In the genomic region with DNA sequence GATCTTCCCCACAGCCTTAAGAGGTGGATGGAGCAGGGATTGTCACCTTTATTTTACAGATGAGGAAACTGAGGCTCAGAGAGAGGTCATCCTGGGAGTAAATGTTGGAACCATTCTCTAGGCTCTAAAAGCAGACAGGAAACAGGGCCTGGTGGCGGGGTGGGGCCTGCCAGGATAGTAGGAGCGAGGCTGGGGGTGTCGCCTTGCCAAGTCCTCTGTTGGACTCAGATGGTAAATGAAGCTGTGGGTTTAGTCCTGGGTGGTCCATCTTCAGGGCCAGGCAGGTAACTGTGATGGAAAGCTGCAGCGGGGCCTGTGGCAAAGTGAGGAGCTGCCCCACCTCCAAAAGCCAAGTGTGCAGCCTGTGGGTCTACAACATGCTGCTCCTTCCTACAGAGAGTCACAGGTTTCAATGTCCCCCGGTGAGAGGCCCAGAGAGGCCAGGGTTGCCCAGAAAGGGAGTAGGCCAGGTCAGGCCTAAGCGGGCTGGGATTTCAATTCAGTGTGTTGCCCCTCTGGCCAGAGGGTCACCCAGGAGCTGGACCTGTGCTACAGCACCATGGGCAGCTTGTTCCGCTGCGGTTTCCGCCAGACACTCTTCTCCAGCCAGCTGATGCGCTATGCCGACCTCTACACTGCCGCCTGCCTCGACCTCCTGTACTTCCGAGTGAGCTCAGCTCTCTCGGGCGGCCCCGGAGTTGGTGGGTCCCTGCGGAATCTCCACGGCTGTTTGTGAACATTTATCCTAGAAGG, we compare ENCODE assay signal across 15 cellular contexts. TPM values are rescaled to one million over a fixed set of nuclear protein-coding genes. Genes with fewer than 3 reads are reported as not detected.
A peak's percentile ranks its signal among the peaks of the same experiment; 100 is the strongest.
DNase-seq lines count a peak whose midpoint lies in the region; ATAC-seq and TF ChIP-seq lines count a peak whose summit lies in the region.
"Had no signal": no experiment of that assay in that cellular context is flagged by ENCODE, and none has a peak within 500 bp of the region (broad histone marks: within the 10 kb centered on the region; RNA-seq: fewer than 3 reads in every experiment).

No MANE protein-coding gene starts in this region.

- POLR2A ChIA-PET in activated CD8-positive, alpha-beta T cell treated with anti-CD3 and anti-CD28 coated beads, Interleukin-2, amount 10 ng/mL, durations not matched to agents 7 days and 5 days (lab: Charles Lee) = interaction anchor here (0.8 kb wide), 1 partner anchor 142 kb away, joined by 3 read pairs; no protein-coding TSS in a partner anchor
- POLR2A ChIA-PET in activated CD8-positive, alpha-beta T cell treated with anti-CD3 and anti-CD28 coated beads for 36 hours (lab: Charles Lee) = interaction anchor here (1.1 kb wide), 2 partner anchors 96 to 101 kb away, joined by 3 to 5 read pairs; no protein-coding TSS in a partner anchor

- no peaks in the 10 kb centered on the region for H4K20me1 ChIP-seq in H9 (ENCODE audit: control insufficient read depth, insufficient read depth, insufficient read length)

- no peak overlapping the region for H2BK20ac ChIP-seq in H9 (ENCODE audit: low read depth, low read length, poor library complexity, severe bottlenecking)

- no peak overlapping the region for H2BK15ac ChIP-seq in H9 (ENCODE audit: low read depth, low read length)

- H2BK12ac ChIP-seq in H9 (ENCODE audit: insufficient read length, low read depth, low read length) = no peak overlapping the region

- no peak overlapping the region for H3K4ac ChIP-seq in H9 (ENCODE audit: low read depth, low read length)

- H4K8ac ChIP-seq in H9 (replicated peaks; ENCODE audit: insufficient read length, low read depth, low read length) = no peak overlapping the region

- no peaks in the 10 kb centered on the region for H3K36me3 Mint-ChIP-seq in activated CD8-positive, alpha-beta T cell treated with anti-CD3 and anti-CD28 coated beads, Interleukin-2, amount 10 ng/mL, durations not matched to agents 7 days and 5 days (ENCODE audit: low read depth)
- no peaks in the 10 kb centered on the region for H3K36me3 Mint-ChIP-seq in activated CD8-positive, alpha-beta T cell treated with anti-CD3 and anti-CD28 coated beads for 36 hours (ENCODE audit: low read depth)
- no peaks in the 10 kb centered on the region; a peak in 1 of 7 replicates for H3K36me3 Mint-ChIP-seq in H9 (ENCODE audit: insufficient read depth in 1 of 3, low read depth in 3 of 3)
- H3K36me3 Mint-ChIP-seq in activated T-cell treated with anti-CD3 and anti-CD28 coated beads, Interleukin-2, amount 50 U/mL, for 24 hours (ENCODE audit: low read depth) = no peaks in the 10 kb centered on the region

- intact Hi-C loops in activated CD8-positive, alpha-beta T cell treated with anti-CD3 and anti-CD28 coated beads for 36 hours (cut with micrococcal nuclease) = no loop called here

- no peak overlapping the region for H3T11ph ChIP-seq in H9 (ENCODE audit: low read length)

- no peak overlapping the region for H2BK120ac ChIP-seq in H9 (ENCODE audit: low read depth, low read length, poor library complexity, severe bottlenecking)

- no peak overlapping the region for H3K56ac ChIP-seq in H9 (ENCODE audit: insufficient read length, low read depth, low read length)

- H4K5ac ChIP-seq in H9 (ENCODE audit: insufficient read length, low read depth, low read length) = no peak overlapping the region

- H3K27ac ChIP-seq in H9 (ENCODE audit: insufficient read length, low read depth, low read length) = no peak overlapping the region
- peak overlapping the region; percentile 25; the same call in 1 of the 2 replicates for H3K27ac ChIP-seq in VCaP
- H3K27ac ChIP-seq: C4-2B, HL-60, KMS-11, Peyer's patch had no signal

- no peak overlapping the region for H3K14ac ChIP-seq in H9 (ENCODE audit: insufficient read depth, low read length)

- H3K18ac ChIP-seq in H9 (ENCODE audit: insufficient read length, low read depth, low read length) = no peak overlapping the region

- no peak overlapping the region for H2AFZ ChIP-seq in H9 (ENCODE audit: low read length)

- H3K4me1 Mint-ChIP-seq in activated CD8-positive, alpha-beta T cell treated with anti-CD3 and anti-CD28 coated beads, Interleukin-2, amount 10 ng/mL, durations not matched to agents 7 days and 5 days (ENCODE audit: low read depth) = peaks cover 12% of the 10 kb centered on the region
- peaks cover 3% of the 10 kb centered on the region for H3K4me1 Mint-ChIP-seq in activated CD8-positive, alpha-beta T cell treated with anti-CD3 and anti-CD28 coated beads for 36 hours (ENCODE audit: low read depth)
- H3K4me1 Mint-ChIP-seq in H9 = peaks cover 6 to 10% of the 10 kb centered on the region in 2 experiments; a peak in 2 of 4 replicates
- H3K4me1 Mint-ChIP-seq in activated T-cell treated with anti-CD3 and anti-CD28 coated beads, Interleukin-2, amount 50 U/mL, for 24 hours (ENCODE audit: low read depth) = peaks cover 5% of the 10 kb centered on the region

- no peak overlapping the region for H3K27ac Mint-ChIP-seq in activated CD8-positive, alpha-beta T cell treated with anti-CD3 and anti-CD28 coated beads, Interleukin-2, amount 10 ng/mL, durations not matched to agents 7 days and 5 days
- no peak overlapping the region for H3K27ac Mint-ChIP-seq in activated CD8-positive, alpha-beta T cell treated with anti-CD3 and anti-CD28 coated beads for 36 hours
- no peak overlapping the region for H3K27ac Mint-ChIP-seq in H9
- no peak overlapping the region for H3K27ac Mint-ChIP-seq in activated T-cell treated with anti-CD3 and anti-CD28 coated beads, Interleukin-2, amount 50 U/mL, for 24 hours

- DNase-seq in activated CD8-positive, alpha-beta T cell treated with anti-CD3 and anti-CD28 coated beads, Interleukin-2, amount 10 ng/mL, durations not matched to agents 7 days and 5 days = peak; percentile 18
- DNase-seq in activated CD8-positive, alpha-beta T cell treated with anti-CD3 and anti-CD28 coated beads for 36 hours = no peak
- DNase-seq in H9 = no peak
- DNase-seq in mesenteric fat pad (ENCODE audit: low spot score) = peak; percentile 87
- DNase-seq in activated T-cell treated with anti-CD3 and anti-CD28 coated beads, Interleukin-2, amount 50 U/mL, for 24 hours = no peak

- H3K4me3 Mint-ChIP-seq in activated CD8-positive, alpha-beta T cell treated with anti-CD3 and anti-CD28 coated beads, Interleukin-2, amount 10 ng/mL, durations not matched to agents 7 days and 5 days = no peak overlapping the region
- no peak overlapping the region for H3K4me3 Mint-ChIP-seq in activated CD8-positive, alpha-beta T cell treated with anti-CD3 and anti-CD28 coated beads for 36 hours
- no peak overlapping the region for H3K4me3 Mint-ChIP-seq in H9
- H3K4me3 Mint-ChIP-seq in activated T-cell treated with anti-CD3 and anti-CD28 coated beads, Interleukin-2, amount 50 U/mL, for 24 hours = no peak overlapping the region

- no peak overlapping the region for H3K23ac ChIP-seq in H9 (ENCODE audit: insufficient read length, low read depth, low read length)

- peaks cover 13% of the 10 kb centered on the region for H3K27me3 Mint-ChIP-seq in activated CD8-positive, alpha-beta T cell treated with anti-CD3 and anti-CD28 coated beads, Interleukin-2, amount 10 ng/mL, durations not matched to agents 7 days and 5 days (ENCODE audit: low read depth)
- H3K27me3 Mint-ChIP-seq in activated CD8-positive, alpha-beta T cell treated with anti-CD3 and anti-CD28 coated beads for 36 hours = no peaks in the 10 kb centered on the region
- H3K27me3 Mint-ChIP-seq in H9 (ENCODE audit: low read depth) = no peaks in the 10 kb centered on the region
- peaks cover 13% of the 10 kb centered on the region for H3K27me3 Mint-ChIP-seq in activated T-cell treated with anti-CD3 and anti-CD28 coated beads, Interleukin-2, amount 50 U/mL, for 24 hours

- TF ChIP-seq CTCF in activated CD8-positive, alpha-beta T cell treated with anti-CD3 and anti-CD28 coated beads for 36 hours (IDR thresholded peaks at IDR 0.05) = no peak
- no peak for TF ChIP-seq CTCF in H9 (conservative IDR thresholded peaks at IDR 0.05)
- no peak for TF ChIP-seq CTCF in VCaP (conservative IDR thresholded peaks at IDR 0.05)

- peak overlapping the region; percentile 35 for H4K91ac ChIP-seq in H9 (ENCODE audit: insufficient read length, low read depth, low read length)

- no peak overlapping the region for H2BK5ac ChIP-seq in H9 (ENCODE audit: insufficient read length, low read length)

- H3K4me1 ChIP-seq in H9 (ENCODE audit: insufficient read depth, low read length) = no peaks in the 10 kb centered on the region

- no peaks in the 10 kb centered on the region for H3K79me1 ChIP-seq in H9 (ENCODE audit: insufficient read depth, low read depth, low read length, poor library complexity, severe bottlenecking)

- no peaks in the 10 kb centered on the region for H3K9me3 Mint-ChIP-seq in activated CD8-positive, alpha-beta T cell treated with anti-CD3 and anti-CD28 coated beads, Interleukin-2, amount 10 ng/mL, durations not matched to agents 7 days and 5 days (ENCODE audit: insufficient read depth)
- no peaks in the 10 kb centered on the region for H3K9me3 Mint-ChIP-seq in activated CD8-positive, alpha-beta T cell treated with anti-CD3 and anti-CD28 coated beads for 36 hours
- no peaks in the 10 kb centered on the region for H3K9me3 Mint-ChIP-seq in H9
- H3K9me3 Mint-ChIP-seq in activated T-cell treated with anti-CD3 and anti-CD28 coated beads, Interleukin-2, amount 50 U/mL, for 24 hours = no peaks in the 10 kb centered on the region

- no peaks in the 10 kb centered on the region for H3K23me2 ChIP-seq in H9 (ENCODE audit: insufficient read length, low read depth, low read length, poor library complexity, severe bottlenecking)

- CTCF ChIA-PET in activated CD8-positive, alpha-beta T cell treated with anti-CD3 and anti-CD28 coated beads, Interleukin-2, amount 10 ng/mL, durations not matched to agents 7 days and 5 days (lab: Charles Lee) = interaction anchor here (0.7 to 10.0 kb wide), 31 partner anchors 10 to 231 kb away, joined by 3 to 335 read pairs (median 8); a partner anchor contains a TSS
- CTCF ChIA-PET in activated CD8-positive, alpha-beta T cell treated with anti-CD3 and anti-CD28 coated beads for 36 hours (lab: Charles Lee) = interaction anchor here (0.7 to 10.8 kb wide), 39 partner anchors 9 to 503 kb away, joined by 3 to 291 read pairs (median 7); a partner anchor contains a TSS

- H3K79me2 ChIP-seq in H9 (ENCODE audit: insufficient read depth, low read length) = no peaks in the 10 kb centered on the region

- ATAC-seq in activated CD8-positive, alpha-beta T cell treated with anti-CD3 and anti-CD28 coated beads, Interleukin-2, amount 10 ng/mL, durations not matched to agents 7 days and 5 days = no peak
- no peak for ATAC-seq in activated CD8-positive, alpha-beta T cell treated with anti-CD3 and anti-CD28 coated beads for 36 hours
- ATAC-seq in GM21723 (IDR thresholded peaks at IDR 0.05; ENCODE audit: unreplicated experiment) (no peak), GM18870 (IDR thresholded peaks at IDR 0.05; ENCODE audit: unreplicated experiment) (no peak)

- no CpG with 5 or more reads among the region's 19 CpGs for WGBS in H9 (ENCODE audit: extremely low coverage, insufficient read length, low lambda C conversion rate)

- H2AK5ac ChIP-seq in H9 (ENCODE audit: insufficient read length, low read length) = no peak overlapping the region

- no peaks in the 10 kb centered on the region for H3K27me3 ChIP-seq in H9 (ENCODE audit: insufficient read depth, low read length)
- H3K27me3 ChIP-seq: Peyer's patch had no signal

- H3K9me3 ChIP-seq in H9 (ENCODE audit: control insufficient read depth, low read depth, low read length) = no peaks in the 10 kb centered on the region
- H3K9me3 ChIP-seq: Peyer's patch had no signal

- H3K9ac ChIP-seq in H9 (ENCODE audit: extremely low read depth, insufficient read length, low read length) = no peak overlapping the region
- H3K9ac ChIP-seq: KMS-11 had no signal

- no peak overlapping the region for H3K4me2 ChIP-seq in H9 (ENCODE audit: insufficient read depth, insufficient read length, low read length)
- H3K4me2 ChIP-seq: KMS-11 had no signal

RNA-seq across cellular contexts. Expression of a gene that starts 6.6 kb away (rescaled TPM):
- total RNA-seq in activated CD8-positive, alpha-beta T cell treated with anti-CD3 and anti-CD28 coated beads, Interleukin-2, amount 10 ng/mL, durations not matched to agents 7 days and 5 days = not detected
- not detected for total RNA-seq in activated CD8-positive, alpha-beta T cell treated with anti-CD3 and anti-CD28 coated beads for 36 hours
- not detected in 2 replicates for total RNA-seq in H9 (2021)
- total RNA-seq in mesenteric fat pad = not detected
- total RNA-seq: A172, H1 had no signal

RNA-seq across cellular contexts. Expression of a gene that starts 37.0 kb away (rescaled TPM):
- total RNA-seq in activated CD8-positive, alpha-beta T cell treated with anti-CD3 and anti-CD28 coated beads, Interleukin-2, amount 10 ng/mL, durations not matched to agents 7 days and 5 days = 10 to 100 TPM; 59.3 to 63.4 TPM
- total RNA-seq in activated CD8-positive, alpha-beta T cell treated with anti-CD3 and anti-CD28 coated beads for 36 hours = 10 to 100 TPM; 24.5 to 30.5 TPM
- total RNA-seq in H9 (2021) (18.8 and 23.3 TPM in 2 replicates), mesenteric fat pad (not detected)

RNA-seq across cellular contexts. Expression of a gene that starts 56.8 kb away (rescaled TPM):
- not detected for total RNA-seq in activated CD8-positive, alpha-beta T cell treated with anti-CD3 and anti-CD28 coated beads, Interleukin-2, amount 10 ng/mL, durations not matched to agents 7 days and 5 days
- under 1 TPM; 0.69 to 0.99 TPM for total RNA-seq in activated CD8-positive, alpha-beta T cell treated with anti-CD3 and anti-CD28 coated beads for 36 hours
- total RNA-seq in H9 (2021) (0.35 and 0.39 TPM in 2 replicates), mesenteric fat pad (not detected)
- total RNA-seq: A172, HT-29, Peyer's patch had no signal

Comparison
In these comparisons a context has a peak if more than half of its experiments do, and no peak if none do; other contexts are left out.
1. DNase-seq: peak in activated CD8-positive, alpha-beta T cell treated with anti-CD3 and anti-CD28 coated beads, Interleukin-2, amount 10 ng/mL, durations not matched to agents 7 days and 5 days (single experiment) and mesenteric fat pad (single experiment); none in activated CD8-positive, alpha-beta T cell treated with anti-CD3 and anti-CD28 coated beads for 36 hours (single experiment), H9 (single experiment) and activated T-cell treated with anti-CD3 and anti-CD28 coated beads, Interleukin-2, amount 50 U/mL, for 24 hours (single experiment).
2. RNA of a gene that starts 37.0 kb away (total RNA-seq): 59.3 to 63.4 TPM in activated CD8-positive, alpha-beta T cell treated with anti-CD3 and anti-CD28 coated beads, Interleukin-2, amount 10 ng/mL, durations not matched to agents 7 days and 5 days, 24.5 to 30.5 TPM in activated CD8-positive, alpha-beta T cell treated with anti-CD3 and anti-CD28 coated beads for 36 hours and 18.8 to 23.3 TPM in H9; not detected in mesenteric fat pad (single experiment); every median in the first group is over 10 times any median in the second.